Comparison of ENCODE assay signal across 3 cellular contexts in genomic region chr6:107553121-107553520, GRCh38.
DNase-seq lines count a peak whose midpoint lies in the region; ATAC-seq, FAIRE-seq and TF ChIP-seq lines count a peak whose summit lies in the region.
"Not testable (repeated sequence)": the region's sequence is repeated elsewhere in the genome, so short reads cannot be mapped to it uniquely, and the experiment has no call there.

No MANE protein-coding gene starts in this region.

- TF ChIP-seq RAD21 in A549 (conservative IDR thresholded peaks at IDR 0.05 in 1 of 2, IDR thresholded peaks at IDR 0.05 in 1 of 2) = not testable (repeated sequence)

- H3K27ac Mint-ChIP-seq in WTC11 = not testable (repeated sequence)

- DNase-seq in A549 (ENCODE audit: low read depth in 1 of 2, low spot score in 1 of 2); WTC11 (ENCODE audit: low spot score): not testable (repeated sequence)

- not testable (repeated sequence) for H3K4me2 ChIP-seq in A549

- not testable (repeated sequence) for H3K4me3 Mint-ChIP-seq in WTC11

- not testable (repeated sequence) for H3K36me3 Mint-ChIP-seq in WTC11

- not testable (repeated sequence) for H3K9me3 Mint-ChIP-seq in WTC11

- not testable (repeated sequence) for H3K27ac ChIP-seq in A549; HEK293 (ENCODE audit: extremely low read depth, low read depth, low read length)

- not testable (repeated sequence) for TF ChIP-seq EP300 in A549 (IDR thresholded peaks at IDR 0.05)

- not testable (repeated sequence) for ATAC-seq in A549, WTC11

- not testable (repeated sequence) for TF ChIP-seq CTCF in A549 (IDR thresholded peaks at IDR 0.05); HEK293 (tag by site-specific recombination; IDR thresholded peaks at IDR 0.05); WTC11 (IDR thresholded peaks at IDR 0.05)

- H3K4me1 Mint-ChIP-seq in WTC11 = peaks cover 17% of the 10 kb centered on the region

- not testable (repeated sequence) for TF ChIP-seq POLR2A in A549 (IDR thresholded peaks at IDR 0.05; ENCODE audit: low read length)

- not testable (repeated sequence) for H3K36me3 ChIP-seq in HEK293 (ENCODE audit: control insufficient read depth in 2 of 2, insufficient read depth in 1 of 2, low read length in 2 of 2)

- POLR2A ChIA-PET in A549 (lab: Yijun Ruan, JAX) (interaction anchor here (0.7 kb wide), 1 partner anchor 957 kb away, joined by 3 read pairs; no protein-coding TSS in a partner anchor), HEK293 (lab: Yijun Ruan, JAX) (interaction anchor here (0.7 kb wide), 1 partner anchor 11 kb away, joined by 3 read pairs; no protein-coding TSS in a partner anchor)
- POLR2A ChIA-PET in WTC11 (lab: Charles Lee) = not testable (repeated sequence)

- FAIRE-seq in A549 (lab: Jason Lieb, UNC) = not testable (repeated sequence)

- 78% methylated on average over 6 of the region's 6 CpGs for WGBS in A549 (ENCODE audit: missing lambda C conversion rate)

- not testable (repeated sequence) for H3K27me3 Mint-ChIP-seq in WTC11 (ENCODE audit: low read depth)

- not testable (repeated sequence) for H3K4me1 ChIP-seq in A549; HEK293 (ENCODE audit: control insufficient read depth, insufficient read depth, low read length)

- H3K4me3 ChIP-seq in A549; HEK293 (ENCODE audit: low read depth, low read length): not testable (repeated sequence)

- CTCF ChIA-PET in A549 (lab: Yijun Ruan, JAX); HEK293 (lab: Yijun Ruan, JAX): not testable (repeated sequence)
- CTCF ChIA-PET in WTC11 (lab: Charles Lee) = interaction anchor here (1.2 kb wide), 1 partner anchor 64 kb away, joined by 3 read pairs; no protein-coding TSS in a partner anchor

- not testable (repeated sequence) for H3K9me3 ChIP-seq in A549; HEK293 (ENCODE audit: control insufficient read depth, insufficient read depth, low read depth, low read length)

TF ChIP-seq in A549, 52 proteins besides CTCF, POLR2A, EP300 and RAD21:
- peak; percentile 41 for TF ChIP-seq ZC3H11A (IDR thresholded peaks at IDR 0.05)

TF ChIP-seq in HEK293, 187 proteins besides CTCF, POLR2A, EP300 and RAD21 (continues in another document):
- TF ChIP-seq ZNF518A (tag by site-specific recombination; conservative IDR thresholded peaks at IDR 0.05; ENCODE audit: low read depth) (peak; percentile 91), ZNF266 (tag by site-specific recombination; IDR thresholded peaks at IDR 0.05; ENCODE audit: low read depth) (peak; percentile 83), ZNF341 (tag by site-specific recombination; IDR thresholded peaks at IDR 0.05; ENCODE audit: low read depth) (peak; percentile 46; the same call in 1 of the 2 replicates), ZNF121 (tag by site-specific recombination; IDR thresholded peaks at IDR 0.05) (0 out of 2 replicates have a peak, but pooled peaks have one; percentile 11), ZNF140 (tag by site-specific recombination; IDR thresholded peaks at IDR 0.05) (peak; percentile 84), ZNF558 (tag by site-specific recombination; IDR thresholded peaks at IDR 0.05) (peak; percentile 76; the same call in 1 of the 2 replicates), ZNF426 (tag by site-specific recombination; IDR thresholded peaks at IDR 0.05) (peak; percentile 88), ZNF19 (tag by site-specific recombination; IDR thresholded peaks at IDR 0.05; ENCODE audit: low read depth) (0 out of 2 replicates have a peak, but pooled peaks have one; percentile 31), ZNF791 (tag by site-specific recombination; IDR thresholded peaks at IDR 0.05) (peak; percentile 24; the same call in 1 of the 2 replicates), OVOL3 (tag by site-specific recombination; IDR thresholded peaks at IDR 0.05) (peak; percentile 65; the same call in 1 of the 2 replicates)

TF ChIP-seq in WTC11, 78 proteins besides CTCF, POLR2A, EP300 and RAD21:
- TF ChIP-seq HMGA2 (CRISPR knock-in tag; IDR thresholded peaks at IDR 0.05) = peak; percentile 43; the same call in 1 of the 2 replicates
